ENCODE assay signal across 8 cellular contexts in genomic region chr2:12005886-12006681, GRCh38.
DNase-seq lines count a peak whose midpoint lies in the region; ATAC-seq, FAIRE-seq and TF ChIP-seq lines count a peak whose summit lies in the region.

No MANE protein-coding gene starts in this region.

- FAIRE-seq in GM12891 (lab: Jason Lieb, UNC): peak; percentile 92
- FAIRE-seq in H1 (lab: Jason Lieb, UNC): no peak

- no peak overlapping the region for H3K9ac ChIP-seq in H1 (replicated peaks in 1 of 4; ENCODE audit: extremely low read depth in 1 of 4, low read depth in 3 of 4, low read length in 3 of 4)

- H3K23me2 ChIP-seq in H1 (ENCODE audit: low read depth, low read length): no peaks in the 10 kb centered on the region; the same call in 1 of the 2 replicates

- H2AK5ac ChIP-seq in H1 (ENCODE audit: low read depth, low read length): no peak overlapping the region

- TF ChIP-seq POLR2A in GM12891 (IDR thresholded peaks at IDR 0.05; ENCODE audit: low read depth, low read length) (no peak), H1 (IDR thresholded peaks at IDR 0.05; ENCODE audit: control extremely low read depth in 1 of 2, low read depth in 2 of 2, low read length in 2 of 2) (no peak)

- H2BK5ac ChIP-seq in H1 (ENCODE audit: low read depth, low read length): peak overlapping the region; percentile 48; the same call in 1 of the 2 replicates

- H3K4me1 ChIP-seq in H1 (replicated peaks in 1 of 4; ENCODE audit: control insufficient read depth in 3 of 4, insufficient read depth in 4 of 4, low read length in 3 of 4): peaks cover 0 to 8% (median 2%) of the 10 kb centered on the region in 4 experiments; a peak in 3 of 7 replicates

- no peak for TF ChIP-seq RAD21 in H1 (IDR thresholded peaks at IDR 0.05 in 1 of 2, conservative IDR thresholded peaks at IDR 0.05 in 1 of 2; ENCODE audit: low read depth in 2 of 2, low read length in 2 of 2)

- TF ChIP-seq CTCF in H1 (IDR thresholded peaks at IDR 0.05; ENCODE audit: control extremely low read depth in 1 of 3, insufficient read depth in 1 of 3, low read depth in 1 of 3, low read length in 3 of 3): no peak

- H3K27ac ChIP-seq in H1 (ENCODE audit: low read depth, low read length): no peak overlapping the region

- H4K20me1 ChIP-seq in H1 (replicated peaks in 1 of 2; ENCODE audit: control insufficient read depth in 1 of 2, insufficient read depth in 2 of 2, low read length in 2 of 2): no peaks in the 10 kb centered on the region

- H2BK20ac ChIP-seq in H1 (ENCODE audit: low read length): no peak overlapping the region; the same call in 1 of the 2 replicates

- H3K4me2 ChIP-seq in H1 (ENCODE audit: insufficient read depth in 1 of 2, low read depth in 2 of 2, low read length in 2 of 2): no peak overlapping the region

- peak; percentile 82 for ATAC-seq in GM21825 (IDR thresholded peaks at IDR 0.05; ENCODE audit: unreplicated experiment)

- no peak overlapping the region for H2BK120ac ChIP-seq in H1 (replicated peaks; ENCODE audit: low read depth, low read length)

- no peak for TF ChIP-seq EP300 in H1 (IDR thresholded peaks at IDR 0.05; ENCODE audit: borderline replicate concordance in 1 of 2, low read depth in 2 of 2, low read length in 2 of 2)

- no peak overlapping the region for H2BK12ac ChIP-seq in H1 (ENCODE audit: low read depth, low read length)

- H3K79me1 ChIP-seq in H1 (ENCODE audit: low read depth, low read length): no peaks in the 10 kb centered on the region

- no peak overlapping the region for H3K4ac ChIP-seq in H1 (replicated peaks; ENCODE audit: insufficient read length, low read depth, low read length)

- peaks cover 0 to 1% (median 0%) of the 10 kb centered on the region in 4 experiments; a peak in 1 of 7 replicates for H3K27me3 ChIP-seq in H1 (replicated peaks in 1 of 4; ENCODE audit: control insufficient read depth in 3 of 4, extremely low read depth in 1 of 4, insufficient read depth in 3 of 4, low read length in 3 of 4)

- H3K36me3 ChIP-seq in H1 (ENCODE audit: control insufficient read depth in 2 of 4, insufficient read depth in 4 of 4, low read length in 3 of 4): no peaks in the 10 kb centered on the region

- no peaks in the 10 kb centered on the region for H3K9me3 ChIP-seq in H1 (ENCODE audit: insufficient read depth in 2 of 2, low read depth in 1 of 2, low read length in 1 of 2)

- H4K91ac ChIP-seq in H1 (replicated peaks; ENCODE audit: insufficient read length, low read length): no peak overlapping the region

- peak overlapping the region; percentile 40; the same call in 1 of the 2 replicates for H2AFZ ChIP-seq in H1 (ENCODE audit: low read length)

- no peak overlapping the region for H3K56ac ChIP-seq in H1 (replicated peaks; ENCODE audit: insufficient read length, low read depth, low read length)

- H3K79me2 ChIP-seq in H1 (ENCODE audit: control insufficient read depth in 1 of 2, insufficient read depth in 2 of 2, low read length in 2 of 2): no peaks in the 10 kb centered on the region

- H3K18ac ChIP-seq in H1 (ENCODE audit: extremely low read depth, low read length): no peak overlapping the region

- H4K5ac ChIP-seq in H1 (ENCODE audit: insufficient read length, low read depth, low read length): no peak overlapping the region

- H3K23ac ChIP-seq in H1 (ENCODE audit: insufficient read length): no peak overlapping the region

- CTCF ChIA-PET in H1 (lab: Charles Lee; ENCODE audit: partially characterized antibody): interaction anchor here (0.6 to 1.0 kb wide), 4 partner anchors 10 to 714 kb away, joined by 3 read pairs; no protein-coding TSS in a partner anchor

- DNase-seq in GM12891 (ENCODE audit: insufficient read length, low spot score) (no peak), MV-4-11 (lab: John Stamatoyannopoulos, UW) (peak; percentile 54), H1 (ENCODE audit: low read depth in 1 of 2, low spot score in 2 of 2) (no peak), GM03348 (ENCODE audit: low spot score) (no peak), hippocampal formation (lab: John Stamatoyannopoulos, UW) (no peak)
- peak; percentile 36 to 76 for DNase-seq in activated CD4-positive, alpha-beta T cell treated with anti-CD3 and anti-CD28 coated beads, Interleukin-2, amount 50 U/mL, for 24 hours (ENCODE audit: low read depth in 1 of 2, low spot score in 1 of 2)
- DNase-seq in stimulated activated CD4-positive, alpha-beta T cell treated with anti-CD3 and anti-CD28 coated beads, Interleukin-15, amount 100 ng/mL, for 1 hour (ENCODE audit: low read depth in 1 of 2, low spot score in 1 of 2): peak; percentile 13 to 42

- no peak overlapping the region for H3K14ac ChIP-seq in H1 (ENCODE audit: insufficient read length)

- H4K8ac ChIP-seq in H1 (ENCODE audit: extremely low read depth, insufficient read depth, low read length): no peak overlapping the region

- H3K4me3 ChIP-seq in H1 (ENCODE audit: extremely low read depth in 1 of 4, insufficient read depth in 2 of 4, low read depth in 3 of 4, low read length in 4 of 4): no peak overlapping the region

- no peak overlapping the region for H2BK15ac ChIP-seq in H1 (ENCODE audit: low read length)

- 88% methylated on average over 8 of the region's 8 CpGs; no CpG with 5 or more reads in 1 of the 2 experiments for WGBS in H1 (ENCODE audit: extremely low coverage in 1 of 2, insufficient coverage in 1 of 2, insufficient read length in 1 of 2, insufficient replicate concordance in 2 of 2, low coverage in 1 of 2, low lambda C conversion rate in 2 of 2, missing lambda C conversion rate in 1 of 2), 2 experiments

- POLR2A ChIA-PET in H1 (lab: Charles Lee; ENCODE audit: partially characterized antibody): no interaction called here

TF ChIP-seq in GM12891, 5 proteins besides CTCF, POLR2A, EP300 and RAD21:
- peak; percentile 54; the same call in 1 of the 2 replicates for TF ChIP-seq POU2F2 (IDR thresholded peaks at IDR 0.05; ENCODE audit: low read depth, low read length)
- no peak for TF ChIP-seq SPI1 (IDR thresholded peaks at IDR 0.05; ENCODE audit: low read depth, low read length)

TF ChIP-seq in H1, 55 proteins besides CTCF, POLR2A, EP300 and RAD21:
- TF ChIP-seq PHF8 (conservative IDR thresholded peaks at IDR 0.05; ENCODE audit: low read depth, low read length): no peak
- TF ChIP-seq SIN3A (conservative IDR thresholded peaks at IDR 0.05 in 1 of 2, IDR thresholded peaks at IDR 0.05 in 1 of 2; ENCODE audit: low read depth in 1 of 2, low read length in 2 of 2): no peak
- TF ChIP-seq EGR1 (IDR thresholded peaks at IDR 0.05; ENCODE audit: borderline replicate concordance, low read depth, low read length): no peak
- TF ChIP-seq SRF (IDR thresholded peaks at IDR 0.05; ENCODE audit: low read depth, low read length): no peak
- no peak for TF ChIP-seq FOSL1 (IDR thresholded peaks at IDR 0.05; ENCODE audit: insufficient read depth, low read depth, low read length)
- no peak for TF ChIP-seq NRF1 (IDR thresholded peaks at IDR 0.05; ENCODE audit: low read depth, low read length)
- no peak for TF ChIP-seq ZNF274 (IDR thresholded peaks at IDR 0.05; ENCODE audit: borderline replicate concordance, extremely low read depth, low read length)
- TF ChIP-seq MAX (IDR thresholded peaks at IDR 0.05): no peak
- TF ChIP-seq POU5F1 (IDR thresholded peaks at IDR 0.05; ENCODE audit: low read depth, low read length): no peak
- TF ChIP-seq RBBP5 (IDR thresholded peaks at IDR 0.05; ENCODE audit: borderline replicate concordance, low read depth, low read length): no peak
- no peak for TF ChIP-seq HDAC6 (IDR thresholded peaks at IDR 0.05; ENCODE audit: low read depth, low read length)
- TF ChIP-seq MAFK (IDR thresholded peaks at IDR 0.05; ENCODE audit: low read depth, low read length): no peak
- TF ChIP-seq YY1 (IDR thresholded peaks at IDR 0.05; ENCODE audit: low read depth, low read length): no peak
- TF ChIP-seq CBX8 (IDR thresholded peaks at IDR 0.05; ENCODE audit: borderline replicate concordance, low read depth, low read length): no peak
- TF ChIP-seq RFX5 (IDR thresholded peaks at IDR 0.05; ENCODE audit: borderline replicate concordance, low read depth, low read length): no peak

Comparison
In these comparisons a context has a peak if more than half of its experiments do, and no peak if none do; other contexts are left out.
1. DNase-seq: peak in MV-4-11 (single experiment), activated CD4-positive, alpha-beta T cell treated with anti-CD3 and anti-CD28 coated beads, Interleukin-2, amount 50 U/mL, for 24 hours (2 of 2) and stimulated activated CD4-positive, alpha-beta T cell treated with anti-CD3 and anti-CD28 coated beads, Interleukin-15, amount 100 ng/mL, for 1 hour (2 of 2); none in GM12891 (single experiment), H1 (0 of 2), GM03348 (single experiment) and hippocampal formation (0 of 2).